Comparison of ENCODE assay signal across 11 cellular contexts in genomic region chr2:72361042-72361441, GRCh38.
"Had no signal": no experiment of that assay in that cellular context is flagged by ENCODE, and none has a peak within 500 bp of the region (broad histone marks: within the 10 kb centered on the region; RNA-seq: fewer than 3 reads in every experiment).

No MANE protein-coding gene starts in this region.

- H2AFZ ChIP-seq: GM23248, GM23338 had no signal

- H3K27ac ChIP-seq: GM23248 had no signal

- ATAC-seq: GM23338, HCT116 had no signal

- H3K4me2 ChIP-seq: GM23338 had no signal

- H3K4me1 ChIP-seq: HAP-1 had no signal

- H3K9me3 ChIP-seq: HAP-1 had no signal

- H3K36me3 ChIP-seq: HAP-1 had no signal

- H3K4me3 ChIP-seq: GM23248, GM23338, HAP-1 had no signal

- H3K27ac Mint-ChIP-seq: GM23338, H9, HFFc6 had no signal

- H3K9ac ChIP-seq: GM23248 had no signal

- H3K4me1 Mint-ChIP-seq: H9 had no signal

- FAIRE-seq: H1, H54 had no signal

- DNase-seq: GM23248, GOT3, H7, H9, HCEC 1CT, HFFc6 had no signal

- H3K4me3 Mint-ChIP-seq: GM23338, H9, HFFc6 had no signal

- H3K9me3 Mint-ChIP-seq: GM23338, H9, HFFc6 had no signal
